6 cellular contexts compared by ENCODE assay signal in the genomic region with DNA sequence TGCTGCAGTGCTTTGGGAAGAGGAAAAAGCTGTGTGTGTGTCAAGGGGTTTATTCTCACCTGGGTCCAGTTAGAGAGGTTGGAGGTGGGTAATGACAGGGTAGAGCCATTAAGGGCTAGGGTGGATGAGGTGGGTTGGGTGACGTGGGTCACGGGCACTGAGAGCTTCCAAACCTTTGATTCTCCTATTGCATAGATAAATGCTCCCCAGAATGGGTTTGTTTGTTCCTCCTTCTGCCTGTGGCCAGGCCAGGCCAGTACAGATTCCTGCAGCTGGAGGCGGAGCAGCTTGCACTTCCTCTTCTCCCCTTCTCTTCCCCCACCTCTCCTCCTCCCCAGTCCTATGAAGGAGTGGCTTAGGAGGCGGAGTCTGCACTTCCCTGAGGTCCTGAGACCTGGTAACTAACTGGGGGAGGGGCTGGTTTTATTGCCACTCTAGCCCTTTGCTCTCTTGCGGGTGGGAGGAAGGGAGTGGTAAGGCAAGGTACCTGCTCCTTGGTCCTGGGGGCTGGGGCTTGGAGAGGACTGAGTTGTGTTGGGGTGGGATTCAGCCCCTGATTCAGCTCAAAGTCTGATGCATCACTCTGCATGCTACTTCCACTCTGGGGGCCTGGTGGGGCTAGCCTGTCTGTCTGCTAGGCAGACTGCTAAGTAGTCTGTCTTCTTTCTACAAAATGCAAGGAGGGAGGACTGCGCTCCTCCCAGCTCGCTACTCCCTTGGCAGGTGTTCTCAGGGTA. TPM values are rescaled to one million over a fixed set of nuclear protein-coding genes. Genes with fewer than 3 reads are reported as not detected.
DNase-seq lines count a peak whose midpoint lies in the region; ATAC-seq, FAIRE-seq and TF ChIP-seq lines count a peak whose summit lies in the region.

No MANE protein-coding gene starts in this region.

- intact Hi-C loops in HepG2 (cut with micrococcal nuclease; ENCODE audit: unreplicated experiment) = no loop called here

- H4K20me1 ChIP-seq in HepG2 (ENCODE audit: insufficient read depth, low read length) = no peaks in the 10 kb centered on the region

- POLR2A ChIA-PET in HepG2 (lab: Yijun Ruan, JAX) = interaction anchor here (0.9 to 2.0 kb wide), 8 partner anchors 10 to 46 kb away, joined by 3 to 7 read pairs (median 4); a partner anchor contains a TSS

- no peak overlapping the region for H3K9ac ChIP-seq in HepG2 (ENCODE audit: insufficient read depth, low read depth, low read length)

- peak; percentile 72 for FAIRE-seq in HepG2 (lab: Jason Lieb, UNC)

- no peak for TF ChIP-seq POLR2A in HepG2 (IDR thresholded peaks at IDR 0.05; ENCODE audit: insufficient read depth in 1 of 2, low read depth in 2 of 2, low read length in 2 of 2)

- DNase-seq in GM10266 (ENCODE audit: extremely low spot score) = peak; percentile 78
- peak; percentile 74 for DNase-seq in SW480 (ENCODE audit: low spot score)
- DNase-seq in HepG2 (ENCODE audit: low spot score) = peak; percentile 72
- no peak for DNase-seq in NK-92 treated with Interleukin-12 subunit alpha and Interleukin-12 subunit beta, amount 100 ng/mL, for 24 hours (lab: John Stamatoyannopoulos, UW)
- no peak for DNase-seq in stimulated activated naive CD4-positive, alpha-beta T cell treated with Interleukin-2 at 50 U/mL for 16 hours (lab: John Stamatoyannopoulos, UW)

- in situ Hi-C loops in HepG2 (cut with HindIII; ENCODE audit: extremely low pct_ligation_motif_present, low pct_unique_long_range_greater_than_20kb) = no loop called here

- peak overlapping the region in 1 of 3 experiments; percentile 15; a peak in 1 of 6 replicates for H3K4me3 ChIP-seq in HepG2 (replicated peaks in 1 of 3; ENCODE audit: insufficient read depth in 1 of 3, low read depth in 2 of 3, low read length in 3 of 3)

- H3K79me2 ChIP-seq in HepG2 (ENCODE audit: insufficient read depth, low read length) = no peaks in the 10 kb centered on the region

- no TSS peak for BruUV-seq in HepG2 (replicated peaks; lab: Mats Ljungman, UMichigan)

- CTCF ChIA-PET in HepG2 (lab: Yijun Ruan, JAX; ENCODE audit: low intra/inter-chr PET ratio, low total read pairs) = interaction anchor here (0.6 kb wide), 1 partner anchor 45 kb away, joined by 3 read pairs; no protein-coding TSS in a partner anchor

- no peaks in the 10 kb centered on the region for H3K36me3 ChIP-seq in HepG2 (replicated peaks in 1 of 2; ENCODE audit: control insufficient read depth in 1 of 2, insufficient read depth in 2 of 2, low read length in 2 of 2)

- H3K4me2 ChIP-seq in HepG2 (ENCODE audit: low read depth, low read length) = peak overlapping the region; percentile 66

- no peak overlapping the region for H2AFZ ChIP-seq in HepG2 (ENCODE audit: low read length)

- no peak for TF ChIP-seq CTCF in GM10266 (IDR thresholded peaks at IDR 0.05; ENCODE audit: control insufficient read depth, insufficient read depth, low read depth, missing control alignments)
- TF ChIP-seq CTCF in HepG2 (CRISPR knock-in tag; IDR thresholded peaks at IDR 0.05) = no peak

- TF ChIP-seq EP300 in HepG2 (IDR thresholded peaks at IDR 0.05; ENCODE audit: low read depth in 2 of 2, low read length in 2 of 2) (no peak), HepG2 (CRISPR knock-in tag; IDR thresholded peaks at IDR 0.05; ENCODE audit: borderline replicate concordance) (no peak)

- H3K9me3 ChIP-seq in HepG2 (ENCODE audit: low read length) = no peaks in the 10 kb centered on the region

- H3K27me3 ChIP-seq in HepG2 (ENCODE audit: control insufficient read depth in 1 of 2, insufficient read depth in 2 of 2, low read length in 2 of 2) = peaks cover 4 to 17% of the 10 kb centered on the region in 2 experiments; a peak in 3 of 5 replicates

- WGBS in HepG2 (ENCODE audit: low lambda C conversion rate) = 3% methylated on average over 5 of the region's 7 CpGs

- H3K27ac ChIP-seq in HepG2 (ENCODE audit: extremely low read length, insufficient read depth, low read length) = no peak overlapping the region

- TF ChIP-seq RAD21 in HepG2 (CRISPR knock-in tag; IDR thresholded peaks at IDR 0.05) = no peak

- H3K4me1 ChIP-seq in HepG2 (ENCODE audit: insufficient read depth, low read length) = peaks cover 66% of the 10 kb centered on the region

- ATAC-seq in HG03432 (IDR thresholded peaks at IDR 0.05; ENCODE audit: unreplicated experiment) (peak; percentile 79), HepG2 (peak; percentile 77)

RNA-seq across cellular contexts. Expression of a gene that starts 3.5 kb away (rescaled TPM):
- total RNA-seq in HepG2 (2016; rRNA removed; fragmentation: Illumina TruSeq; extraction: Trizol) = 0.45 and 0.49 TPM in 2 replicates
- 0.10 and 0.44 TPM in 2 replicates for total RNA-seq in HepG2 (2016; cell fraction: cytosol; rRNA removed; fragmentation: Illumina TruSeq; extraction: Trizol; ENCODE audit: low read depth)
- total RNA-seq in HepG2 (2016; cell fraction: insoluble cytoplasmic fraction; rRNA removed; fragmentation: Illumina TruSeq; extraction: Trizol) = 0.21 and 0.50 TPM in 2 replicates
- 0.14 and 0.25 TPM in 2 replicates for total RNA-seq in HepG2 (2016; cell fraction: membrane; rRNA removed; fragmentation: Illumina TruSeq; extraction: Trizol)
- total RNA-seq in HepG2 (2016; cell fraction: nucleus; rRNA removed; fragmentation: Illumina TruSeq; extraction: Trizol) = 0.88 and 2.1 TPM in 2 replicates
- 2.5 and 2.8 TPM in 2 replicates for polyA plus RNA-seq in HepG2 (2011; rRNA removed)
- 3.4 and 3.9 TPM in 2 replicates for polyA plus RNA-seq in HepG2 (2011; cell fraction: cytosol; rRNA removed)
- 7.6 and 10.2 TPM in 2 replicates for polyA plus RNA-seq in HepG2 (2011; cell fraction: nucleus; rRNA removed)
- 2.7 and 2.9 TPM in 2 replicates for polyA plus RNA-seq in HepG2 (2012)
- 0.20 and 0.25 TPM in 2 replicates for polyA plus RNA-seq in HepG2 (2016; cell fraction: cytosol; fragmentation: Illumina TruSeq; extraction: Trizol; ENCODE audit: low read depth)
- polyA plus RNA-seq in HepG2 (2016; cell fraction: insoluble cytoplasmic fraction; fragmentation: Illumina TruSeq; extraction: Trizol; ENCODE audit: low read depth) = 0.21 and 0.37 TPM in 2 replicates
- 0.24 and 0.43 TPM in 2 replicates for polyA plus RNA-seq in HepG2 (2016; cell fraction: membrane; fragmentation: Illumina TruSeq; extraction: Trizol; ENCODE audit: low read depth)
- 3.0 TPM in 2 replicates for polyA plus RNA-seq in HepG2 (2016; cell fraction: nucleus; fragmentation: Illumina TruSeq; extraction: Trizol; ENCODE audit: insufficient read depth, low read depth)
- polyA minus RNA-seq in HepG2 (2011; rRNA and poly(A)+ RNA removed; ENCODE audit: low replicate concordance) = 0.37 and 3.2 TPM in 2 replicates
- polyA minus RNA-seq in HepG2 (2011; cell fraction: cytosol; rRNA and poly(A)+ RNA removed) = 2.2 TPM in 2 replicates
- 1.0 and 2.6 TPM in 2 replicates for polyA minus RNA-seq in HepG2 (2011; cell fraction: nucleus; rRNA and poly(A)+ RNA removed)

RNA-seq across cellular contexts. Expression of a gene that starts 18.9 kb away (rescaled TPM):
- 0.49 and 0.53 TPM in 2 replicates for total RNA-seq in HepG2 (2016; rRNA removed; fragmentation: Illumina TruSeq; extraction: Trizol)
- total RNA-seq in HepG2 (2016; cell fraction: cytosol; rRNA removed; fragmentation: Illumina TruSeq; extraction: Trizol; ENCODE audit: low read depth) = not detected in 2 replicates
- 0.52 and 0.55 TPM in 2 replicates for total RNA-seq in HepG2 (2016; cell fraction: insoluble cytoplasmic fraction; rRNA removed; fragmentation: Illumina TruSeq; extraction: Trizol)
- 0.34 TPM in 2 replicates for total RNA-seq in HepG2 (2016; cell fraction: membrane; rRNA removed; fragmentation: Illumina TruSeq; extraction: Trizol)
- not detected in 2 replicates for total RNA-seq in HepG2 (2016; cell fraction: nucleus; rRNA removed; fragmentation: Illumina TruSeq; extraction: Trizol)
- polyA plus RNA-seq in HepG2 (2011; rRNA removed) = 0.47 and 0.55 TPM in 2 replicates
- 0.81 and 0.82 TPM in 2 replicates for polyA plus RNA-seq in HepG2 (2011; cell fraction: cytosol; rRNA removed)
- 0.35 and 0.62 TPM in 2 replicates for polyA plus RNA-seq in HepG2 (2011; cell fraction: nucleus; rRNA removed)
- polyA plus RNA-seq in HepG2 (2012) = 0.68 TPM in 2 replicates
- polyA plus RNA-seq in HepG2 (2016; cell fraction: cytosol; fragmentation: Illumina TruSeq; extraction: Trizol; ENCODE audit: low read depth) = not detected in 2 replicates
- 0.46 and 0.48 TPM in 2 replicates for polyA plus RNA-seq in HepG2 (2016; cell fraction: insoluble cytoplasmic fraction; fragmentation: Illumina TruSeq; extraction: Trizol; ENCODE audit: low read depth)
- not detected in 2 replicates for polyA plus RNA-seq in HepG2 (2016; cell fraction: membrane; fragmentation: Illumina TruSeq; extraction: Trizol; ENCODE audit: low read depth)
- not detected in 2 replicates for polyA plus RNA-seq in HepG2 (2016; cell fraction: nucleus; fragmentation: Illumina TruSeq; extraction: Trizol; ENCODE audit: insufficient read depth, low read depth)
- 0.21 TPM in 1 of 2 replicates, not detected in the other for polyA minus RNA-seq in HepG2 (2011; rRNA and poly(A)+ RNA removed; ENCODE audit: low replicate concordance)
- polyA minus RNA-seq in HepG2 (2011; cell fraction: cytosol; rRNA and poly(A)+ RNA removed) = not detected in 2 replicates
- polyA minus RNA-seq in HepG2 (2011; cell fraction: nucleus; rRNA and poly(A)+ RNA removed) = 0.87 TPM in 1 of 2 replicates, not detected in the other

RNA-seq across cellular contexts. Expression of a gene that starts 26.6 kb away (rescaled TPM):
- 0.15 and 0.18 TPM in 2 replicates for total RNA-seq in HepG2 (2016; rRNA removed; fragmentation: Illumina TruSeq; extraction: Trizol)
- total RNA-seq in HepG2 (2016; cell fraction: cytosol; rRNA removed; fragmentation: Illumina TruSeq; extraction: Trizol; ENCODE audit: low read depth) = not detected in 2 replicates
- total RNA-seq in HepG2 (2016; cell fraction: insoluble cytoplasmic fraction; rRNA removed; fragmentation: Illumina TruSeq; extraction: Trizol) = 0.15 TPM in 1 of 2 replicates, not detected in the other
- total RNA-seq in HepG2 (2016; cell fraction: membrane; rRNA removed; fragmentation: Illumina TruSeq; extraction: Trizol) = 0.09 and 0.10 TPM in 2 replicates
- not detected in 2 replicates for total RNA-seq in HepG2 (2016; cell fraction: nucleus; rRNA removed; fragmentation: Illumina TruSeq; extraction: Trizol)
- polyA plus RNA-seq in HepG2 (2011; rRNA removed) = 0.07 and 0.17 TPM in 2 replicates
- 0.08 and 0.09 TPM in 2 replicates for polyA plus RNA-seq in HepG2 (2011; cell fraction: cytosol; rRNA removed)
- polyA plus RNA-seq in HepG2 (2011; cell fraction: nucleus; rRNA removed) = not detected in 2 replicates
- polyA plus RNA-seq in HepG2 (2012) = not detected in 2 replicates
- polyA plus RNA-seq in HepG2 (2016; cell fraction: cytosol; fragmentation: Illumina TruSeq; extraction: Trizol; ENCODE audit: low read depth) = 0.07 TPM in 1 of 2 replicates, not detected in the other
- 0.17 and 0.19 TPM in 2 replicates for polyA plus RNA-seq in HepG2 (2016; cell fraction: insoluble cytoplasmic fraction; fragmentation: Illumina TruSeq; extraction: Trizol; ENCODE audit: low read depth)
- polyA plus RNA-seq in HepG2 (2016; cell fraction: membrane; fragmentation: Illumina TruSeq; extraction: Trizol; ENCODE audit: low read depth) = 0.10 TPM in 1 of 2 replicates, not detected in the other
- 0.27 and 0.37 TPM in 2 replicates for polyA plus RNA-seq in HepG2 (2016; cell fraction: nucleus; fragmentation: Illumina TruSeq; extraction: Trizol; ENCODE audit: insufficient read depth, low read depth)
- 43.4 TPM in 1 of 2 replicates, not detected in the other for polyA minus RNA-seq in HepG2 (2011; rRNA and poly(A)+ RNA removed; ENCODE audit: low replicate concordance)
- polyA minus RNA-seq in HepG2 (2011; cell fraction: cytosol; rRNA and poly(A)+ RNA removed) = 0.40 and 0.70 TPM in 2 replicates
- polyA minus RNA-seq in HepG2 (2011; cell fraction: nucleus; rRNA and poly(A)+ RNA removed) = not detected in 2 replicates

RNA-seq across cellular contexts. Expression of a gene that starts 40.1 kb away (rescaled TPM):
- total RNA-seq in HepG2 (2016; rRNA removed; fragmentation: Illumina TruSeq; extraction: Trizol) = 26.5 and 30.2 TPM in 2 replicates
- 6.4 and 7.8 TPM in 2 replicates for total RNA-seq in HepG2 (2016; cell fraction: cytosol; rRNA removed; fragmentation: Illumina TruSeq; extraction: Trizol; ENCODE audit: low read depth)
- 30.1 and 30.4 TPM in 2 replicates for total RNA-seq in HepG2 (2016; cell fraction: insoluble cytoplasmic fraction; rRNA removed; fragmentation: Illumina TruSeq; extraction: Trizol)
- 7.4 and 8.6 TPM in 2 replicates for total RNA-seq in HepG2 (2016; cell fraction: membrane; rRNA removed; fragmentation: Illumina TruSeq; extraction: Trizol)
- 17.9 and 19.3 TPM in 2 replicates for total RNA-seq in HepG2 (2016; cell fraction: nucleus; rRNA removed; fragmentation: Illumina TruSeq; extraction: Trizol)
- polyA plus RNA-seq in HepG2 (2011; rRNA removed) = 22.2 and 23.0 TPM in 2 replicates
- polyA plus RNA-seq in HepG2 (2011; cell fraction: cytosol; rRNA removed) = 25.4 and 31.1 TPM in 2 replicates
- polyA plus RNA-seq in HepG2 (2011; cell fraction: nucleus; rRNA removed) = 71.0 and 88.9 TPM in 2 replicates
- 15.6 and 17.8 TPM in 2 replicates for polyA plus RNA-seq in HepG2 (2012)
- 4.4 TPM in 2 replicates for polyA plus RNA-seq in HepG2 (2016; cell fraction: cytosol; fragmentation: Illumina TruSeq; extraction: Trizol; ENCODE audit: low read depth)
- polyA plus RNA-seq in HepG2 (2016; cell fraction: insoluble cytoplasmic fraction; fragmentation: Illumina TruSeq; extraction: Trizol; ENCODE audit: low read depth) = 27.5 and 28.1 TPM in 2 replicates
- 3.8 and 5.1 TPM in 2 replicates for polyA plus RNA-seq in HepG2 (2016; cell fraction: membrane; fragmentation: Illumina TruSeq; extraction: Trizol; ENCODE audit: low read depth)
- 36.5 and 39.9 TPM in 2 replicates for polyA plus RNA-seq in HepG2 (2016; cell fraction: nucleus; fragmentation: Illumina TruSeq; extraction: Trizol; ENCODE audit: insufficient read depth, low read depth)
- 9.9 and 24.8 TPM in 2 replicates for polyA minus RNA-seq in HepG2 (2011; rRNA and poly(A)+ RNA removed; ENCODE audit: low replicate concordance)
- polyA minus RNA-seq in HepG2 (2011; cell fraction: cytosol; rRNA and poly(A)+ RNA removed) = 5.3 and 10.7 TPM in 2 replicates
- 27.2 and 33.7 TPM in 2 replicates for polyA minus RNA-seq in HepG2 (2011; cell fraction: nucleus; rRNA and poly(A)+ RNA removed)

RNA-seq across cellular contexts. Expression of a gene that starts 40.5 kb away (rescaled TPM):
- total RNA-seq in HepG2 (2016; rRNA removed; fragmentation: Illumina TruSeq; extraction: Trizol) = 19.2 and 23.3 TPM in 2 replicates
- total RNA-seq in HepG2 (2016; cell fraction: cytosol; rRNA removed; fragmentation: Illumina TruSeq; extraction: Trizol; ENCODE audit: low read depth) = 8.3 and 9.4 TPM in 2 replicates
- total RNA-seq in HepG2 (2016; cell fraction: insoluble cytoplasmic fraction; rRNA removed; fragmentation: Illumina TruSeq; extraction: Trizol) = 18.8 and 22.2 TPM in 2 replicates
- 14.4 and 14.9 TPM in 2 replicates for total RNA-seq in HepG2 (2016; cell fraction: membrane; rRNA removed; fragmentation: Illumina TruSeq; extraction: Trizol)
- 20.2 and 21.1 TPM in 2 replicates for total RNA-seq in HepG2 (2016; cell fraction: nucleus; rRNA removed; fragmentation: Illumina TruSeq; extraction: Trizol)
- 44.0 and 55.3 TPM in 2 replicates for polyA plus RNA-seq in HepG2 (2011; rRNA removed)
- 40.1 and 40.5 TPM in 2 replicates for polyA plus RNA-seq in HepG2 (2011; cell fraction: cytosol; rRNA removed)
- polyA plus RNA-seq in HepG2 (2011; cell fraction: nucleus; rRNA removed) = 167 and 208 TPM in 2 replicates
- 19.2 and 22.5 TPM in 2 replicates for polyA plus RNA-seq in HepG2 (2012)
- polyA plus RNA-seq in HepG2 (2016; cell fraction: cytosol; fragmentation: Illumina TruSeq; extraction: Trizol; ENCODE audit: low read depth) = 6.8 and 9.0 TPM in 2 replicates
- polyA plus RNA-seq in HepG2 (2016; cell fraction: insoluble cytoplasmic fraction; fragmentation: Illumina TruSeq; extraction: Trizol; ENCODE audit: low read depth) = 21.3 TPM in 2 replicates
- polyA plus RNA-seq in HepG2 (2016; cell fraction: membrane; fragmentation: Illumina TruSeq; extraction: Trizol; ENCODE audit: low read depth) = 11.2 and 14.4 TPM in 2 replicates
- polyA plus RNA-seq in HepG2 (2016; cell fraction: nucleus; fragmentation: Illumina TruSeq; extraction: Trizol; ENCODE audit: insufficient read depth, low read depth) = 60.8 and 65.3 TPM in 2 replicates
- polyA minus RNA-seq in HepG2 (2011; rRNA and poly(A)+ RNA removed; ENCODE audit: low replicate concordance) = 25.9 and 65.3 TPM in 2 replicates
- polyA minus RNA-seq in HepG2 (2011; cell fraction: cytosol; rRNA and poly(A)+ RNA removed) = 7.5 and 9.9 TPM in 2 replicates
- polyA minus RNA-seq in HepG2 (2011; cell fraction: nucleus; rRNA and poly(A)+ RNA removed) = 24.6 and 30.2 TPM in 2 replicates

Comparison
In these comparisons a context has a peak if more than half of its experiments do, and no peak if none do; other contexts are left out.
1. DNase-seq: peak in GM10266 (single experiment), SW480 (single experiment) and HepG2 (single experiment); none in NK-92 treated with Interleukin-12 subunit alpha and Interleukin-12 subunit beta, amount 100 ng/mL, for 24 hours (single experiment) and stimulated activated naive CD4-positive, alpha-beta T cell treated with Interleukin-2 at 50 U/mL for 16 hours (single experiment).